Comparison of ENCODE assay signal across 18 cellular contexts in the genomic region with DNA sequence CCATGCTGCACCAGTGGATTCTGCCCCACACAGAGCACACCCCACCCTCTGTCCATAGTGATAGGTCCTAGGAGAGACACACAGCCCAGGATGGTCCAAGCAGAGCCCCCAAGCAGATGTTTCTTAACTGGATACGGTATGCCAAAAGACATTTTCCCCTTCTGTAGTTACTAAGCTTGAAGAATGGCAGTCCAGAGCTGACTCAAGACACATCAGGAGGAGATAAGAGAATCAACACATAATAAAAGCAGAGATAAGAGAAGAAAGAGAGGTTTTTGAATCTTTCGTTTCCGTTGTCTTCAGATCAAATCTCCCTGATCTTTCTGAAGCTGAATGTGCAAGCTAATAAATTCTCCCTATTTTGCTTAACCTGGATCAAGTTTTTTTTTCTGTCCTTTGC. TPM values are rescaled to one million over a fixed set of nuclear protein-coding genes. Genes with fewer than 3 reads are reported as not detected.
DNase-seq lines count a peak whose midpoint lies in the region; ATAC-seq and TF ChIP-seq lines count a peak whose summit lies in the region.
"Had no signal": no experiment of that assay in that cellular context is flagged by ENCODE, and none has a peak within 500 bp of the region (broad histone marks: within the 10 kb centered on the region; RNA-seq: fewer than 3 reads in every experiment).

No MANE protein-coding gene starts in this region.

- H4K20me1 ChIP-seq in hepatocyte (ENCODE audit: insufficient read depth, poor library complexity, severe bottlenecking) (no peaks in the 10 kb centered on the region), smooth muscle cell (ENCODE audit: low read depth) (no peaks in the 10 kb centered on the region)

- no peak overlapping the region for H3K27ac Mint-ChIP-seq in activated CD8-positive, alpha-beta memory T cell treated with anti-CD3 and anti-CD28 coated beads, Interleukin-2, amount 10 ng/mL, durations not matched to agents 7 days and 5 days
- H3K27ac Mint-ChIP-seq: CD4-positive, alpha-beta memory T cell; H9 had no signal

- ATAC-seq in RWPE2 (ENCODE audit: low read depth), result no peak
- ATAC-seq in activated CD8-positive, alpha-beta memory T cell treated with anti-CD3 and anti-CD28 coated beads, Interleukin-2, amount 10 ng/mL, durations not matched to agents 7 days and 5 days, result no peak
- ATAC-seq: A549 had no signal

- H3K4me1 ChIP-seq in RWPE2 (ENCODE audit: insufficient read depth, poor library complexity, severe bottlenecking) (peaks cover 30% of the 10 kb centered on the region), hepatocyte (ENCODE audit: insufficient read depth) (peaks cover 8% of the 10 kb centered on the region), smooth muscle cell (ENCODE audit: low read depth) (peaks cover 3% of the 10 kb centered on the region)
- H3K4me1 ChIP-seq: A549, BE2C had no signal

- H3K4me3 Mint-ChIP-seq in activated CD8-positive, alpha-beta memory T cell treated with anti-CD3 and anti-CD28 coated beads, Interleukin-2, amount 10 ng/mL, durations not matched to agents 7 days and 5 days, result no peak overlapping the region
- H3K4me3 Mint-ChIP-seq: CD4-positive, alpha-beta memory T cell; H9 had no signal

- no peaks in the 10 kb centered on the region for H3K36me3 ChIP-seq in RWPE2 (ENCODE audit: low read depth)
- H3K36me3 ChIP-seq in hepatocyte (replicated peaks; ENCODE audit: insufficient read depth, low read depth), result no peaks in the 10 kb centered on the region
- no peaks in the 10 kb centered on the region for H3K36me3 ChIP-seq in smooth muscle cell (ENCODE audit: low read depth)
- H3K36me3 ChIP-seq: BE2C had no signal

- H2AFZ ChIP-seq in hepatocyte (no peak overlapping the region), smooth muscle cell (ENCODE audit: low read depth) (no peak overlapping the region)

- H3K4me1 Mint-ChIP-seq in activated CD8-positive, alpha-beta memory T cell treated with anti-CD3 and anti-CD28 coated beads, Interleukin-2, amount 10 ng/mL, durations not matched to agents 7 days and 5 days, result no peaks in the 10 kb centered on the region
- H3K4me1 Mint-ChIP-seq: CD4-positive, alpha-beta memory T cell had no signal

- no peaks in the 10 kb centered on the region for H3K9me2 ChIP-seq in hepatocyte (replicated peaks; ENCODE audit: insufficient read depth)

- intact Hi-C loops in dorsolateral prefrontal cortex (cut with DNase I), result no loop called here

- H3K79me2 ChIP-seq in hepatocyte (no peaks in the 10 kb centered on the region), smooth muscle cell (ENCODE audit: low read depth) (no peaks in the 10 kb centered on the region)

- 24% methylated on average over 3 of the region's 3 CpGs for WGBS in hepatocyte (ENCODE audit: low lambda C conversion rate, missing lambda C conversion rate)
- WGBS in smooth muscle cell (ENCODE audit: low lambda C conversion rate), result 20% methylated on average over 3 of the region's 3 CpGs

- H3K27me3 Mint-ChIP-seq in activated CD8-positive, alpha-beta memory T cell treated with anti-CD3 and anti-CD28 coated beads, Interleukin-2, amount 10 ng/mL, durations not matched to agents 7 days and 5 days, result peaks cover 26% of the 10 kb centered on the region

- H3F3A ChIP-seq in smooth muscle cell (ENCODE audit: low read depth), result no peaks in the 10 kb centered on the region

- no peaks in the 10 kb centered on the region for H3K36me3 Mint-ChIP-seq in activated CD8-positive, alpha-beta memory T cell treated with anti-CD3 and anti-CD28 coated beads, Interleukin-2, amount 10 ng/mL, durations not matched to agents 7 days and 5 days
- H3K36me3 Mint-ChIP-seq: CD4-positive, alpha-beta memory T cell had no signal

- H3K4me2 ChIP-seq in hepatocyte (peak overlapping the region; percentile 64), smooth muscle cell (peak overlapping the region; percentile 34)
- H3K4me2 ChIP-seq: A549 had no signal

- H3K4me3 ChIP-seq in RWPE2 (ENCODE audit: severe bottlenecking) (no peak overlapping the region), hepatocyte (no peak overlapping the region), smooth muscle cell (no peak overlapping the region), dorsolateral prefrontal cortex (no peak overlapping the region)
- H3K4me3 ChIP-seq: A549 had no signal

- CTCF ChIA-PET in activated CD8-positive, alpha-beta memory T cell treated with anti-CD3 and anti-CD28 coated beads, Interleukin-2, amount 10 ng/mL, durations not matched to agents 7 days and 5 days (lab: Charles Lee), result no interaction called here

- H3K9me3 Mint-ChIP-seq in activated CD8-positive, alpha-beta memory T cell treated with anti-CD3 and anti-CD28 coated beads, Interleukin-2, amount 10 ng/mL, durations not matched to agents 7 days and 5 days (ENCODE audit: low read depth), result peaks cover 2% of the 10 kb centered on the region

- TF ChIP-seq CTCF in RWPE2 (IDR thresholded peaks at IDR 0.05; ENCODE audit: poor library complexity, severe bottlenecking) (no peak), hepatocyte (IDR thresholded peaks at IDR 0.05; ENCODE audit: poor library complexity) (no peak), smooth muscle cell (IDR thresholded peaks at IDR 0.05; ENCODE audit: borderline replicate concordance, insufficient read depth, poor library complexity, severe bottlenecking) (no peak), dorsolateral prefrontal cortex (IDR thresholded peaks at IDR 0.05 in 54 of 56, conservative IDR thresholded peaks at IDR 0.05 in 2 of 56; ENCODE audit: low read depth in 1 of 56, partially characterized antibody in 56 of 56) (no peak)

- peaks cover 5% of the 10 kb centered on the region for H3K9me3 ChIP-seq in RWPE2 (ENCODE audit: severe bottlenecking)
- no peaks in the 10 kb centered on the region for H3K9me3 ChIP-seq in hepatocyte (ENCODE audit: low read depth)
- H3K9me3 ChIP-seq in smooth muscle cell (replicated peaks; ENCODE audit: low read depth), result no peaks in the 10 kb centered on the region
- H3K9me3 ChIP-seq: A549, BE2C had no signal

- H3K27ac ChIP-seq in RWPE2 (ENCODE audit: poor library complexity, severe bottlenecking), result peak overlapping the region; percentile 53
- H3K27ac ChIP-seq in hepatocyte, result no peak overlapping the region
- no peak overlapping the region for H3K27ac ChIP-seq in smooth muscle cell (ENCODE audit: low read depth)
- H3K27ac ChIP-seq in dorsolateral prefrontal cortex, result no peak overlapping the region
- H3K27ac ChIP-seq: A549, C4-2B had no signal

- peak; percentile 35 for DNase-seq in NCI-H226
- no peak for DNase-seq in RWPE2 (ENCODE audit: low spot score)
- no peak for DNase-seq in hepatocyte (ENCODE audit: low spot score)
- no peak for DNase-seq in smooth muscle cell (lab: John Stamatoyannopoulos, UW; ENCODE audit: unreplicated experiment)
- DNase-seq in activated CD8-positive, alpha-beta memory T cell treated with anti-CD3 and anti-CD28 coated beads, Interleukin-2, amount 10 ng/mL, durations not matched to agents 7 days and 5 days, result no peak
- no peak for DNase-seq in dorsolateral prefrontal cortex
- DNase-seq: BE2C; CD4-positive, alpha-beta memory T cell; DMS153; DMS79 treated with DMSO at 0.1 percent for 48 hours; EL; GDM1; GOT3; H9 had no signal

- no peak overlapping the region for H3K9ac ChIP-seq in smooth muscle cell (ENCODE audit: low read depth)

- H3K27me3 ChIP-seq in RWPE2 (ENCODE audit: insufficient read depth, poor library complexity, severe bottlenecking) (no peaks in the 10 kb centered on the region), hepatocyte (no peaks in the 10 kb centered on the region), smooth muscle cell (ENCODE audit: low read depth) (no peaks in the 10 kb centered on the region), dorsolateral prefrontal cortex (peaks cover 0 to 18% (median 0%) of the 10 kb centered on the region in 45 donors)

RNA-seq across cellular contexts. Expression of a gene that starts 21.8 kb away (rescaled TPM):
- total RNA-seq in hepatocyte (0.08 TPM in 1 of 2 replicates, not detected in the other), smooth muscle cell (not detected in 2 replicates), dorsolateral prefrontal cortex (10 to 100 TPM in 2 of 120 experiments, 1 to 10 TPM in 76, under 1 TPM in 42; 0.15 to 11.2 (median 1.3) TPM)
- polyA plus RNA-seq in hepatocyte (not detected in 2 replicates), smooth muscle cell (not detected in 2 replicates)
- not detected for total RNA-seq in activated CD8-positive, alpha-beta memory T cell treated with anti-CD3 and anti-CD28 coated beads, Interleukin-2, amount 10 ng/mL, durations not matched to agents 7 days and 5 days
- total RNA-seq: CD4-positive, alpha-beta memory T cell; H9; HT-29 had no signal
- polyA plus RNA-seq: A549; AG04450; CD4-positive, alpha-beta memory T cell had no signal

RNA-seq across cellular contexts. Expression of a gene that starts 50.6 kb away (rescaled TPM):
- total RNA-seq in hepatocyte (not detected in 2 replicates), smooth muscle cell (0.54 and 0.90 TPM in 2 replicates), dorsolateral prefrontal cortex (1 to 10 TPM in 97 of 120 experiments, under 1 TPM in 23; 0.25 to 5.9 (median 1.7) TPM)
- polyA plus RNA-seq in hepatocyte (0.02 and 0.49 TPM in 2 replicates), smooth muscle cell (0.30 and 0.46 TPM in 2 replicates)
- not detected for total RNA-seq in activated CD8-positive, alpha-beta memory T cell treated with anti-CD3 and anti-CD28 coated beads, Interleukin-2, amount 10 ng/mL, durations not matched to agents 7 days and 5 days
- total RNA-seq: CD4-positive, alpha-beta memory T cell; HT-29 had no signal
- polyA plus RNA-seq: A549; AG04450; CD4-positive, alpha-beta memory T cell had no signal
